In the genomic region with DNA sequence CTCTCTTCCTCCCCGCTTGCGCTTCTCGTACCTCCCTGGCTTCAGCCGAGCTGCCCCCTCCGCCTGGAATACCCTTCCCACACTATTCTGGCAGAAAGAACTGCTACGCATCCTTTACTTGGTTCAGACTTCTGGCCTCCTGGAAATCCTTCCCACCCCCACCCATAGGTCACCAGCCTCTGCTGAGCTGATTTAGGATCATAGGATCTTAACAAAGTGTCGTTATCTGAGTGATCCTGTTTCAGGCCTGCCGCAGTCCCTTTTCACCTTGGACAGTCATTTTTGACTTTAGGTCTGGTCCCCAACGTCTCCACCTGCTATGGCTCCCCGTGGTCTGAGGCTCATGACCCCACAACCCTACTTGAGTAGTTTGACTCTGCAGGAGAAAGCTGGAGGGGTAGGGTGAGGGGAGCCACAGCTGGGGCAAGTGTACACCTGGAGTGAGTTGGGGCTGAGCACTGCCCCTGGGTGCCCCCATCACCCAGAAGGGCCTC, we compare ENCODE assay signal across 1 cellular context.
TF ChIP-seq lines count a peak whose summit lies in the region.

No MANE protein-coding gene starts in this region.

TF ChIP-seq in GM23338, 12 proteins besides CTCF, POLR2A, EP300 and RAD21 (continued from another document):
- TF ChIP-seq, protein P1, sequence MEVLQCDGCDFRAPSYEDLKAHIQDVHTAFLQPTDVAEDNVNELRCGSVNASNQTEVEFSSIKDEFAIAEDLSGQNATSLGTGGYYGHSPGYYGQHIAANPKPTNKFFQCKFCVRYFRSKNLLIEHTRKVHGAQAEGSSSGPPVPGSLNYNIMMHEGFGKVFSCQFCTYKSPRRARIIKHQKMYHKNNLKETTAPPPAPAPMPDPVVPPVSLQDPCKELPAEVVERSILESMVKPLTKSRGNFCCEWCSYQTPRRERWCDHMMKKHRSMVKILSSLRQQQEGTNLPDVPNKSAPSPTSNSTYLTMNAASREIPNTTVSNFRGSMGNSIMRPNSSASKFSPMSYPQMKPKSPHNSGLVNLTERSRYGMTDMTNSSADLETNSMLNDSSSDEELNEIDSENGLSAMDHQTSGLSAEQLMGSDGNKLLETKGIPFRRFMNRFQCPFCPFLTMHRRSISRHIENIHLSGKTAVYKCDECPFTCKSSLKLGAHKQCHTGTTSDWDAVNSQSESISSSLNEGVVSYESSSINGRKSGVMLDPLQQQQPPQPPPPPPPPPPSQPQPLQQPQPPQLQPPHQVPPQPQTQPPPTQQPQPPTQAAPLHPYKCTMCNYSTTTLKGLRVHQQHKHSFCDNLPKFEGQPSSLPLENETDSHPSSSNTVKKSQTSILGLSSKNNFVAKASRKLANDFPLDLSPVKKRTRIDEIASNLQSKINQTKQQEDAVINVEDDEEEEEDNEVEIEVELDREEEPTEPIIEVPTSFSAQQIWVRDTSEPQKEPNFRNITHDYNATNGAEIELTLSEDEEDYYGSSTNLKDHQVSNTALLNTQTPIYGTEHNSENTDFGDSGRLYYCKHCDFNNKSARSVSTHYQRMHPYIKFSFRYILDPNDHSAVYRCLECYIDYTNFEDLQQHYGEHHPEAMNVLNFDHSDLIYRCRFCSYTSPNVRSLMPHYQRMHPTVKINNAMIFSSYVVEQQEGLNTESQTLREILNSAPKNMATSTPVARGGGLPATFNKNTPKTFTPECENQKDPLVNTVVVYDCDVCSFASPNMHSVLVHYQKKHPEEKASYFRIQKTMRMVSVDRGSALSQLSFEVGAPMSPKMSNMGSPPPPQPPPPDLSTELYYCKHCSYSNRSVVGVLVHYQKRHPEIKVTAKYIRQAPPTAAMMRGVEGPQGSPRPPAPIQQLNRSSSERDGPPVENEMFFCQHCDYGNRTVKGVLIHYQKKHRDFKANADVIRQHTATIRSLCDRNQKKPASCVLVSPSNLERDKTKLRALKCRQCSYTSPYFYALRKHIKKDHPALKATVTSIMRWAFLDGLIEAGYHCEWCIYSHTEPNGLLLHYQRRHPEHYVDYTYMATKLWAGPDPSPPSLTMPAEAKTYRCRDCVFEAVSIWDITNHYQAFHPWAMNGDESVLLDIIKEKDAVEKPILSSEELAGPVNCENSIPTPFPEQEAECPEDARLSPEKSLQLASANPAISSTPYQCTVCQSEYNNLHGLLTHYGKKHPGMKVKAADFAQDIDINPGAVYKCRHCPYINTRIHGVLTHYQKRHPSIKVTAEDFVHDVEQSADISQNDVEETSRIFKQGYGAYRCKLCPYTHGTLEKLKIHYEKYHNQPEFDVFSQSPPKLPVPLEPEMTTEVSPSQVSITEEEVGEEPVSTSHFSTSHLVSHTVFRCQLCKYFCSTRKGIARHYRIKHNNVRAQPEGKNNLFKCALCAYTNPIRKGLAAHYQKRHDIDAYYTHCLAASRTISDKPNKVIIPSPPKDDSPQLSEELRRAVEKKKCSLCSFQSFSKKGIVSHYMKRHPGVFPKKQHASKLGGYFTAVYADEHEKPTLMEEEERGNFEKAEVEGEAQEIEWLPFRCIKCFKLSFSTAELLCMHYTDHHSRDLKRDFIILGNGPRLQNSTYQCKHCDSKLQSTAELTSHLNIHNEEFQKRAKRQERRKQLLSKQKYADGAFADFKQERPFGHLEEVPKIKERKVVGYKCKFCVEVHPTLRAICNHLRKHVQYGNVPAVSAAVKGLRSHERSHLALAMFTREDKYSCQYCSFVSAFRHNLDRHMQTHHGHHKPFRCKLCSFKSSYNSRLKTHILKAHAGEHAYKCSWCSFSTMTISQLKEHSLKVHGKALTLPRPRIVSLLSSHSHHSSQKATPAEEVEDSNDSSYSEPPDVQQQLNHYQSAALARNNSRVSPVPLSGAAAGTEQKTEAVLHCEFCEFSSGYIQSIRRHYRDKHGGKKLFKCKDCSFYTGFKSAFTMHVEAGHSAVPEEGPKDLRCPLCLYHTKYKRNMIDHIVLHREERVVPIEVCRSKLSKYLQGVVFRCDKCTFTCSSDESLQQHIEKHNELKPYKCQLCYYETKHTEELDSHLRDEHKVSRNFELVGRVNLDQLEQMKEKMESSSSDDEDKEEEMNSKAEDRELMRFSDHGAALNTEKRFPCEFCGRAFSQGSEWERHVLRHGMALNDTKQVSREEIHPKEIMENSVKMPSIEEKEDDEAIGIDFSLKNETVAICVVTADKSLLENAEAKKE (CRISPR knock-in tag; IDR thresholded peaks at IDR 0.05) = no peak
- TF ChIP-seq JUNB (IDR thresholded peaks at IDR 0.05; ENCODE audit: unreplicated experiment) (no peak), STAT1 (IDR thresholded peaks at IDR 0.05; ENCODE audit: unreplicated experiment) (no peak), POLR2AphosphoS5 (IDR thresholded peaks at IDR 0.05; ENCODE audit: low read depth) (no peak), ZNF331 (CRISPR knock-in tag; IDR thresholded peaks at IDR 0.05; ENCODE audit: low read depth) (no peak), EZH2 (IDR thresholded peaks at IDR 0.05; ENCODE audit: low read depth, unreplicated experiment) (no peak), EZH2phosphoT487 (IDR thresholded peaks at IDR 0.05; ENCODE audit: unreplicated experiment) (no peak), NANOG (IDR thresholded peaks at IDR 0.05; ENCODE audit: borderline replicate concordance) (no peak), CREB1 (CRISPR knock-in tag; IDR thresholded peaks at IDR 0.05; ENCODE audit: low read depth) (no peak)
- TF ChIP-seq, protein P2, sequence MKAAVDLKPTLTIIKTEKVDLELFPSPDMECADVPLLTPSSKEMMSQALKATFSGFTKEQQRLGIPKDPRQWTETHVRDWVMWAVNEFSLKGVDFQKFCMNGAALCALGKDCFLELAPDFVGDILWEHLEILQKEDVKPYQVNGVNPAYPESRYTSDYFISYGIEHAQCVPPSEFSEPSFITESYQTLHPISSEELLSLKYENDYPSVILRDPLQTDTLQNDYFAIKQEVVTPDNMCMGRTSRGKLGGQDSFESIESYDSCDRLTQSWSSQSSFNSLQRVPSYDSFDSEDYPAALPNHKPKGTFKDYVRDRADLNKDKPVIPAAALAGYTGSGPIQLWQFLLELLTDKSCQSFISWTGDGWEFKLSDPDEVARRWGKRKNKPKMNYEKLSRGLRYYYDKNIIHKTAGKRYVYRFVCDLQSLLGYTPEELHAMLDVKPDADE (IDR thresholded peaks at IDR 0.05) = no peak
- TF ChIP-seq, protein P3, sequence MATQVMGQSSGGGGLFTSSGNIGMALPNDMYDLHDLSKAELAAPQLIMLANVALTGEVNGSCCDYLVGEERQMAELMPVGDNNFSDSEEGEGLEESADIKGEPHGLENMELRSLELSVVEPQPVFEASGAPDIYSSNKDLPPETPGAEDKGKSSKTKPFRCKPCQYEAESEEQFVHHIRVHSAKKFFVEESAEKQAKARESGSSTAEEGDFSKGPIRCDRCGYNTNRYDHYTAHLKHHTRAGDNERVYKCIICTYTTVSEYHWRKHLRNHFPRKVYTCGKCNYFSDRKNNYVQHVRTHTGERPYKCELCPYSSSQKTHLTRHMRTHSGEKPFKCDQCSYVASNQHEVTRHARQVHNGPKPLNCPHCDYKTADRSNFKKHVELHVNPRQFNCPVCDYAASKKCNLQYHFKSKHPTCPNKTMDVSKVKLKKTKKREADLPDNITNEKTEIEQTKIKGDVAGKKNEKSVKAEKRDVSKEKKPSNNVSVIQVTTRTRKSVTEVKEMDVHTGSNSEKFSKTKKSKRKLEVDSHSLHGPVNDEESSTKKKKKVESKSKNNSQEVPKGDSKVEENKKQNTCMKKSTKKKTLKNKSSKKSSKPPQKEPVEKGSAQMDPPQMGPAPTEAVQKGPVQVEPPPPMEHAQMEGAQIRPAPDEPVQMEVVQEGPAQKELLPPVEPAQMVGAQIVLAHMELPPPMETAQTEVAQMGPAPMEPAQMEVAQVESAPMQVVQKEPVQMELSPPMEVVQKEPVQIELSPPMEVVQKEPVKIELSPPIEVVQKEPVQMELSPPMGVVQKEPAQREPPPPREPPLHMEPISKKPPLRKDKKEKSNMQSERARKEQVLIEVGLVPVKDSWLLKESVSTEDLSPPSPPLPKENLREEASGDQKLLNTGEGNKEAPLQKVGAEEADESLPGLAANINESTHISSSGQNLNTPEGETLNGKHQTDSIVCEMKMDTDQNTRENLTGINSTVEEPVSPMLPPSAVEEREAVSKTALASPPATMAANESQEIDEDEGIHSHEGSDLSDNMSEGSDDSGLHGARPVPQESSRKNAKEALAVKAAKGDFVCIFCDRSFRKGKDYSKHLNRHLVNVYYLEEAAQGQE (IDR thresholded peaks at IDR 0.05; ENCODE audit: unreplicated experiment) = no peak
